1 cellular context compared by ENCODE assay signal in genomic region chr1:193111641-193112090, GRCh38.
TF ChIP-seq lines count a peak whose summit lies in the region.

No MANE protein-coding gene starts in this region.

TF ChIP-seq in GM23338, 12 proteins besides CTCF, POLR2A, EP300 and RAD21 (continued from another document):
- TF ChIP-seq CREB1 (CRISPR knock-in tag; IDR thresholded peaks at IDR 0.05; ENCODE audit: low read depth) (no peak), STAT1 (IDR thresholded peaks at IDR 0.05; ENCODE audit: unreplicated experiment) (no peak), ZNF114 (CRISPR knock-in tag; IDR thresholded peaks at IDR 0.05) (no peak), ZNF331 (CRISPR knock-in tag; IDR thresholded peaks at IDR 0.05; ENCODE audit: low read depth) (no peak), ZNF462 (CRISPR knock-in tag; IDR thresholded peaks at IDR 0.05) (no peak)
TF ChIP-seq in GM23338: peak in this region for 0.
